ENCODE assay signal across 2 cellular contexts in genomic region chr1:18644013-18644399, GRCh38.
TF ChIP-seq lines count a peak whose summit lies in the region.

No MANE protein-coding gene starts in this region.

TF ChIP-seq in endothelial cell of umbilical vein, 7 proteins besides CTCF, POLR2A, EP300 and RAD21:
- TF ChIP-seq EZH2 (IDR thresholded peaks at IDR 0.05; ENCODE audit: borderline replicate concordance, low read depth, low read length, severe bottlenecking) (peak; percentile 75), MYC (IDR thresholded peaks at IDR 0.05; ENCODE audit: low read depth, low read length) (no peak), MAX (IDR thresholded peaks at IDR 0.05; ENCODE audit: insufficient read depth, insufficient read length) (no peak), JUN (IDR thresholded peaks at IDR 0.05; ENCODE audit: borderline replicate concordance, insufficient read depth, insufficient read length, low read depth) (no peak)
TF ChIP-seq in endothelial cell of umbilical vein: peak in this region for 1.

TF ChIP-seq in neural cell, 6 proteins besides CTCF, POLR2A, EP300 and RAD21:
- TF ChIP-seq MXI1 (conservative IDR thresholded peaks at IDR 0.05; ENCODE audit: poor library complexity, severe bottlenecking) (no peak), POLR2AphosphoS5 (IDR thresholded peaks at IDR 0.05) (no peak), EZH2 (IDR thresholded peaks at IDR 0.05; ENCODE audit: borderline replicate concordance, insufficient read depth, low read length, poor library complexity, severe bottlenecking) (no peak), REST (IDR thresholded peaks at IDR 0.05; ENCODE audit: borderline replicate concordance) (no peak)
TF ChIP-seq in neural cell: peak in this region for 0.
